8 cellular contexts compared by ENCODE assay signal in the genomic region with DNA sequence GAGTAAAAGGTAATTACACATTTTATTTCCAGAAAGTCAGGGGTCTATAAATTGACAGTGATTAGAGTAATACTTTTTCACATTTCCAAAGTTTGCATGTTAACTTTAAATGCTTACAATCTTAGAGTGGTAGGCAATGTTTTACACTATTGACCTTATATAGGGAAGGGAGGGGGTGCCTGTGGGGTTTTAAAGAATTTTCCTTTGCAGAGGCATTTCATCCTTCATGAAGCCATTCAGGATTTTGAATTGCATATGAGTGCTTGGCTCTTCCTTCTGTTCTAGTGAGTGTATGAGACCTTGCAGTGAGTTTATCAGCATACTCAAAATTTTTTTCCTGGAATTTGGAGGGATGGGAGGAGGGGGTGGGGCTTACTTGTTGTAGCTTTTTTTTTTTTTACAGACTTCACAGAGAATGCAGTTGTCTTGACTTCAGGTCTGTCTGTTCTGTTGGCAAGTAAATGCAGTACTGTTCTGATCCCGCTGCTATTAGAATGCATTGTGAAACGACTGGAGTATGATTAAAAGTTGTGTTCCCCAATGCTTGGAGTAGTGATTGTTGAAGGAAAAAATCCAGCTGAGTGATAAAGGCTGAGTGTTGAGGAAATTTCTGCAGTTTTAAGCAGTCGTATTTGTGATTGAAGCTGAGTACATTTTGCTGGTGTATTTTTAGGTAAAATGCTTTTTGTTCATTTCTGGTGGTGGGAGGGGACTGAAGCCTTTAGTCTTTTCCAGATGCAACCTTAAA. TPM values are rescaled to one million over a fixed set of nuclear protein-coding genes. Genes with fewer than 3 reads are reported as not detected.
DNase-seq lines count a peak whose midpoint lies in the region; ATAC-seq, FAIRE-seq and TF ChIP-seq lines count a peak whose summit lies in the region.

No MANE protein-coding gene starts in this region.

- DNase-seq in HAP-1 (ENCODE audit: low spot score in 2 of 2) (peak in 1 of 2 experiments; percentile 42), kidney (no peak), tibial artery (no peak), posterior vena cava (ENCODE audit: low spot score) (no peak)
- no peak for DNase-seq in activated naive CD8-positive, alpha-beta T cell treated with anti-CD3 and anti-CD28 coated beads for 36 hours
- no peak for DNase-seq in activated CD4-positive, CD25-positive, alpha-beta regulatory T cell (lab: John Stamatoyannopoulos, UW)

- peaks cover 12% of the 10 kb centered on the region for H3K27me3 Mint-ChIP-seq in activated naive CD8-positive, alpha-beta T cell treated with anti-CD3 and anti-CD28 coated beads for 36 hours

- H3K4me1 Mint-ChIP-seq in activated naive CD8-positive, alpha-beta T cell treated with anti-CD3 and anti-CD28 coated beads for 36 hours: peaks cover 50% of the 10 kb centered on the region

- H3K4me3 ChIP-seq in HAP-1: peak overlapping the region; percentile 60
- H3K4me3 ChIP-seq in kidney (ENCODE audit: low read length in 2 of 2): peak overlapping the region; percentile 93 to 97
- peak overlapping the region; percentile 74 to 86 for H3K4me3 ChIP-seq in tibial artery

- H3K4me1 ChIP-seq in HAP-1: peaks cover 16% of the 10 kb centered on the region
- peaks cover 6 to 10% of the 10 kb centered on the region in 2 donors for H3K4me1 ChIP-seq in kidney (ENCODE audit: control insufficient read depth in 1 of 2, insufficient read depth in 1 of 2, low read depth in 1 of 2, low read length in 2 of 2)
- peaks cover 0 to 41% (median 14%) of the 10 kb centered on the region in 4 donors for H3K4me1 ChIP-seq in tibial artery

- H3K9me3 ChIP-seq in HAP-1: no peaks in the 10 kb centered on the region
- no peaks in the 10 kb centered on the region for H3K9me3 ChIP-seq in kidney (ENCODE audit: control insufficient read depth in 1 of 2, low read length in 2 of 2)
- H3K9me3 ChIP-seq in tibial artery: no peaks in the 10 kb centered on the region

- no peak for TF ChIP-seq CTCF in 22Rv1 (IDR thresholded peaks at IDR 0.05)
- TF ChIP-seq CTCF in kidney (IDR thresholded peaks at IDR 0.05; ENCODE audit: borderline replicate concordance, extremely low read depth, insufficient read depth): no peak
- no peak for TF ChIP-seq CTCF in tibial artery (IDR thresholded peaks at IDR 0.05)

- H3K4me3 Mint-ChIP-seq in activated naive CD8-positive, alpha-beta T cell treated with anti-CD3 and anti-CD28 coated beads for 36 hours: no peak overlapping the region

- H3K27ac ChIP-seq in 22Rv1 (peak overlapping the region; percentile 98), kidney (ENCODE audit: low read depth in 2 of 2, low read length in 2 of 2) (peak overlapping the region; percentile 99), tibial artery (peak overlapping the region; percentile 99)

- H3K27me3 ChIP-seq in HAP-1 (ENCODE audit: low read depth) (no peaks in the 10 kb centered on the region), tibial artery (no peaks in the 10 kb centered on the region)

- in situ Hi-C loops in HAP-1 (cut with MboI; ENCODE audit: low sequenced_read_pairs): no loop called here

- H3K36me3 Mint-ChIP-seq in activated naive CD8-positive, alpha-beta T cell treated with anti-CD3 and anti-CD28 coated beads for 36 hours: peaks cover 41% of the 10 kb centered on the region

- H3K27ac Mint-ChIP-seq in activated naive CD8-positive, alpha-beta T cell treated with anti-CD3 and anti-CD28 coated beads for 36 hours: peak overlapping the region; percentile 73

- intact Hi-C loops in kidney (cut with DNase I): loop anchor here (5.0 kb wide), 1 partner anchor 77 kb away; no protein-coding TSS in a partner anchor
- intact Hi-C loops in tibial artery (cut with DNase I; ENCODE audit: low total_unique reads): no loop called here
- intact Hi-C loops in posterior vena cava (cut with DNase I): no loop called here

- peaks cover 2% of the 10 kb centered on the region for H3K9me3 Mint-ChIP-seq in activated naive CD8-positive, alpha-beta T cell treated with anti-CD3 and anti-CD28 coated beads for 36 hours

- H3K36me3 ChIP-seq in HAP-1 (replicated peaks) (peaks cover 74% of the 10 kb centered on the region), kidney (ENCODE audit: control insufficient read depth in 1 of 2, insufficient read depth in 2 of 2, low read length in 2 of 2) (peaks cover 38 to 66% of the 10 kb centered on the region in 2 donors), tibial artery (peaks cover 61 to 66% (median 65%) of the 10 kb centered on the region in 3 donors)

- no peak for ATAC-seq in HG02973 (IDR thresholded peaks at IDR 0.05; ENCODE audit: unreplicated experiment)

- no peak for FAIRE-seq in kidney (lab: Jason Lieb, UNC)

- H3K9ac ChIP-seq in kidney (ENCODE audit: low read length in 2 of 2): peak overlapping the region; percentile 100

RNA-seq across cellular contexts. Expression of a gene that starts 5.3 kb away (rescaled TPM):
- 1,000 to 10,000 TPM; 2,463 to 2,829 TPM for total RNA-seq in activated naive CD8-positive, alpha-beta T cell treated with anti-CD3 and anti-CD28 coated beads for 36 hours
- total RNA-seq in kidney: 15,262 TPM
- 219 TPM for polyA plus RNA-seq in kidney (ENCODE audit: insufficient read depth, low read depth, low replicate concordance)
- total RNA-seq in posterior vena cava: 1,000 to 10,000 TPM; 9,235 to 9,828 TPM

RNA-seq across cellular contexts. Expression of a gene that starts 20.8 kb away (rescaled TPM):
- total RNA-seq in activated naive CD8-positive, alpha-beta T cell treated with anti-CD3 and anti-CD28 coated beads for 36 hours: 10 to 100 TPM; 70.5 to 80.3 TPM
- total RNA-seq in kidney (72.2 TPM), posterior vena cava (10 to 100 TPM; 66.3 to 74.3 TPM)
- 78.9 TPM for polyA plus RNA-seq in kidney (ENCODE audit: insufficient read depth, low read depth, low replicate concordance)

RNA-seq across cellular contexts. Expression of a gene that starts 54.1 kb away (rescaled TPM):
- total RNA-seq in activated naive CD8-positive, alpha-beta T cell treated with anti-CD3 and anti-CD28 coated beads for 36 hours: 10 to 100 TPM; 35.5 to 36.0 TPM
- total RNA-seq in kidney (165 TPM), posterior vena cava (100 to 1,000 TPM; 127 to 196 TPM)
- 61.6 TPM for polyA plus RNA-seq in kidney (ENCODE audit: insufficient read depth, low read depth, low replicate concordance)
